ENCODE assay signal across 29 cellular contexts in the genomic region with DNA sequence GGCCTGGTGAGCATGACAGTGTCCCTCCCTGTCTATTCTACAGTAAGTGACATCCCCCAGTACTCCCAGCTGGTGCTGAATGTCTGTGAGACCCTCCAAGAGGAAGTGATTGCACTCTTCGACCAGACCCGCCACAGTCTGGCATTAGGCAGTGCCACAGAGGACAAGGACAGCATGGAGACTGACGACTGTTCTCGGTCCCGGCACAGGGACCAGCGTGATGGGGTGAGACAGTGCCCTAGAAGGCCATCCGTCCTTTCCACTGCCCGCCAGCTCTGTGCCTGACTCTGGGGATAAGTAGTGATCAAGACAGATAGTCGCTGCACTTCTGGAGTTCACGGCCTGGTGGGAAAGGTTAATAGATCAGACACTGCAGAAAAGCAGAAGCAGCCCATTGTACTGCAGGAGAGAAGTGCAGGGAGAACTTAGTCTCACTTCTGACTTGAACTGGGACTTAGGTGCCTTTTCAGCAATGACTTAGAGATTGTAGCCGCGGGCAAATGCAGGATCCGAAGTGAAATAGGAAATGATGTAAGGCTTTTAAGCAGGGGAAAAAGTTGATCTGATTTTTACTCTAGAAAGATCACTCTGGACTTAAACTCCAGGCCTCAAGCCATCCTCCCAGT. TPM values are rescaled to one million over a fixed set of nuclear protein-coding genes. Genes with fewer than 3 reads are reported as not detected.
DNase-seq lines count a peak whose midpoint lies in the region; ATAC-seq and TF ChIP-seq lines count a peak whose summit lies in the region.
"Had no signal": no experiment of that assay in that cellular context is flagged by ENCODE, and none has a peak within 500 bp of the region (broad histone marks: within the 10 kb centered on the region; RNA-seq: fewer than 3 reads in every experiment).

No MANE protein-coding gene starts in this region.

- peaks cover 0 to 100% of the 10 kb centered on the region in 2 donors for H3K36me3 ChIP-seq in left lung
- H3K36me3 ChIP-seq: neural progenitor cell had no signal

- H3K27ac ChIP-seq in left lung, result no peak overlapping the region
- H3K27ac ChIP-seq: breast epithelium, neural progenitor cell, parathyroid adenoma, Peyer's patch, SJCRH30, stomach, tibial artery had no signal

- CTCF ChIA-PET in activated CD4-positive, alpha-beta T cell treated with anti-CD3 and anti-CD28 coated beads for 36 hours (lab: Charles Lee), result no interaction called here
- CTCF ChIA-PET in activated CD4-positive, alpha-beta memory T cell treated with anti-CD3 and anti-CD28 coated beads for 36 hours (lab: Charles Lee), result no interaction called here

- no peak for DNase-seq in activated CD4-positive, alpha-beta T cell treated with anti-CD3 and anti-CD28 coated beads for 36 hours
- DNase-seq in activated CD4-positive, alpha-beta T cell treated with anti-CD3 and anti-CD28 coated beads, Interleukin-2, amount 50 U/mL, for 48 hours, result no peak
- DNase-seq in CD1c-positive myeloid dendritic cell (ENCODE audit: extremely low spot score) (peak; percentile 53), left lung (no peak), GDM1 (lab: John Stamatoyannopoulos, UW) (no peak)
- DNase-seq in activated CD4-positive, alpha-beta memory T cell treated with anti-CD3 and anti-CD28 coated beads for 36 hours, result no peak
- DNase-seq: activated CD4-positive, alpha-beta T cell treated with anti-CD3 and anti-CD28 coated beads for 48 hours; amygdala; Calu3; DMS79 treated with DMSO at 0.1 percent for 48 hours; effector memory CD8-positive, alpha-beta T cell; erythroblast; H7; kidney glomerular epithelial cell; NCI-H1105 treated with DMSO at 0.1 percent for 48 hours; NCI-H1930; NCI-H526 treated with DMSO at 0.1 percent for 48 hours; SJCRH30; small intestine; stomach; T-cell had no signal

- H3K27ac Mint-ChIP-seq in activated CD4-positive, alpha-beta T cell treated with anti-CD3 and anti-CD28 coated beads for 36 hours, result peak overlapping the region; percentile 72
- peak overlapping the region; percentile 73 for H3K27ac Mint-ChIP-seq in activated CD4-positive, alpha-beta memory T cell treated with anti-CD3 and anti-CD28 coated beads for 36 hours
- H3K27ac Mint-ChIP-seq: effector memory CD8-positive, alpha-beta T cell; neural progenitor cell had no signal

- H3K4me1 Mint-ChIP-seq in activated CD4-positive, alpha-beta T cell treated with anti-CD3 and anti-CD28 coated beads for 36 hours, result peaks cover 21% of the 10 kb centered on the region
- peaks cover 9% of the 10 kb centered on the region for H3K4me1 Mint-ChIP-seq in activated CD4-positive, alpha-beta memory T cell treated with anti-CD3 and anti-CD28 coated beads for 36 hours (ENCODE audit: low read depth)
- H3K4me1 Mint-ChIP-seq: neural progenitor cell had no signal

- peaks cover 72% of the 10 kb centered on the region for H3K36me3 Mint-ChIP-seq in activated CD4-positive, alpha-beta T cell treated with anti-CD3 and anti-CD28 coated beads for 36 hours (ENCODE audit: low read depth)
- H3K36me3 Mint-ChIP-seq in activated CD4-positive, alpha-beta memory T cell treated with anti-CD3 and anti-CD28 coated beads for 36 hours, result peaks cover 62% of the 10 kb centered on the region

- TF ChIP-seq CTCF in left lung (IDR thresholded peaks at IDR 0.05), result no peak

- H3K27me3 Mint-ChIP-seq in activated CD4-positive, alpha-beta T cell treated with anti-CD3 and anti-CD28 coated beads for 36 hours, result no peaks in the 10 kb centered on the region
- no peaks in the 10 kb centered on the region for H3K27me3 Mint-ChIP-seq in activated CD4-positive, alpha-beta memory T cell treated with anti-CD3 and anti-CD28 coated beads for 36 hours
- H3K27me3 Mint-ChIP-seq: effector memory CD8-positive, alpha-beta T cell; T-cell had no signal

- H3K9me3 ChIP-seq in left lung, result no peaks in the 10 kb centered on the region
- H3K9me3 ChIP-seq: breast epithelium, Peyer's patch, SJCRH30, stomach, tibial artery had no signal

- peak; percentile 48 for ATAC-seq in activated CD4-positive, alpha-beta T cell treated with anti-CD3 and anti-CD28 coated beads for 36 hours
- ATAC-seq in left lung, result peak; percentile 21
- no peak for ATAC-seq in HG03521 (IDR thresholded peaks at IDR 0.05; ENCODE audit: unreplicated experiment)
- ATAC-seq in HG03457 (IDR thresholded peaks at IDR 0.05; ENCODE audit: unreplicated experiment), result no peak
- ATAC-seq: effector memory CD8-positive, alpha-beta T cell; T-cell had no signal

- no peak overlapping the region for H3K4me3 ChIP-seq in left lung
- H3K4me3 ChIP-seq: breast epithelium, lung, neural progenitor cell, Peyer's patch, SJCRH30, stomach, tibial artery had no signal

- POLR2A ChIA-PET in activated CD4-positive, alpha-beta T cell treated with anti-CD3 and anti-CD28 coated beads for 36 hours (lab: Charles Lee), result no interaction called here
- POLR2A ChIA-PET in activated CD4-positive, alpha-beta memory T cell treated with anti-CD3 and anti-CD28 coated beads for 36 hours (lab: Charles Lee), result no interaction called here

- H3K9me3 Mint-ChIP-seq in activated CD4-positive, alpha-beta T cell treated with anti-CD3 and anti-CD28 coated beads for 36 hours (ENCODE audit: low read depth), result no peaks in the 10 kb centered on the region
- H3K9me3 Mint-ChIP-seq in activated CD4-positive, alpha-beta memory T cell treated with anti-CD3 and anti-CD28 coated beads for 36 hours, result no peaks in the 10 kb centered on the region
- H3K9me3 Mint-ChIP-seq: effector memory CD8-positive, alpha-beta T cell; neural progenitor cell; T-cell had no signal

- H3K27me3 ChIP-seq in left lung, result no peaks in the 10 kb centered on the region
- H3K27me3 ChIP-seq: breast epithelium, neural progenitor cell, Peyer's patch, SJCRH30, stomach, tibial artery had no signal

- H3K4me1 ChIP-seq in left lung, result no peaks in the 10 kb centered on the region
- H3K4me1 ChIP-seq: breast epithelium, neural progenitor cell, parathyroid adenoma, Peyer's patch, stomach, tibial artery had no signal

- H3K4me3 Mint-ChIP-seq in activated CD4-positive, alpha-beta T cell treated with anti-CD3 and anti-CD28 coated beads for 36 hours, result no peak overlapping the region
- H3K4me3 Mint-ChIP-seq in activated CD4-positive, alpha-beta memory T cell treated with anti-CD3 and anti-CD28 coated beads for 36 hours, result no peak overlapping the region
- H3K4me3 Mint-ChIP-seq: effector memory CD8-positive, alpha-beta T cell; neural progenitor cell; T-cell had no signal

- intact Hi-C loops in activated CD4-positive, alpha-beta T cell treated with anti-CD3 and anti-CD28 coated beads for 36 hours (cut with DNase I, micrococcal nuclease), result no loop called here
- intact Hi-C loops in activated CD4-positive, alpha-beta memory T cell treated with anti-CD3 and anti-CD28 coated beads for 36 hours (cut with micrococcal nuclease), result no loop called here
- intact Hi-C loops in left lung (cut with DNase I), result no loop called here

RNA-seq across cellular contexts. Expression of a gene that starts 28.4 kb away (rescaled TPM):
- 10 to 100 TPM; 49.1 to 53.7 TPM for total RNA-seq in activated CD4-positive, alpha-beta T cell treated with anti-CD3 and anti-CD28 coated beads for 36 hours
- total RNA-seq in activated CD4-positive, alpha-beta memory T cell treated with anti-CD3 and anti-CD28 coated beads for 36 hours, result 10 to 100 TPM; 59.5 to 62.3 TPM
- 10 to 100 TPM; 63.7 to 64.7 TPM for total RNA-seq in left lung

RNA-seq across cellular contexts. Expression of a gene that starts 36.7 kb away (rescaled TPM):
- 10 to 100 TPM; 15.7 to 25.8 TPM for total RNA-seq in activated CD4-positive, alpha-beta T cell treated with anti-CD3 and anti-CD28 coated beads for 36 hours
- total RNA-seq in activated CD4-positive, alpha-beta memory T cell treated with anti-CD3 and anti-CD28 coated beads for 36 hours, result 10 to 100 TPM; 26.1 to 26.5 TPM
- total RNA-seq in left lung, result 10 to 100 TPM; 25.6 to 28.6 TPM

RNA-seq across cellular contexts. Expression of a gene that starts 52.2 kb away (rescaled TPM):
- total RNA-seq in activated CD4-positive, alpha-beta T cell treated with anti-CD3 and anti-CD28 coated beads for 36 hours, result 100 to 1,000 TPM; 102 to 124 TPM
- total RNA-seq in activated CD4-positive, alpha-beta memory T cell treated with anti-CD3 and anti-CD28 coated beads for 36 hours, result 100 to 1,000 TPM; 121 to 124 TPM
- 10 to 100 TPM; 42.6 to 60.9 TPM for total RNA-seq in left lung

RNA-seq across cellular contexts. Expression of a gene that starts 52.3 kb away (rescaled TPM):
- total RNA-seq in activated CD4-positive, alpha-beta T cell treated with anti-CD3 and anti-CD28 coated beads for 36 hours, result 1 to 10 TPM; 4.8 to 5.0 TPM
- 1 to 10 TPM; 5.7 to 6.7 TPM for total RNA-seq in activated CD4-positive, alpha-beta memory T cell treated with anti-CD3 and anti-CD28 coated beads for 36 hours
- total RNA-seq in left lung, result 10 to 100 TPM; 14.9 to 19.4 TPM

Comparison
In these comparisons a context has a peak if more than half of its experiments do, and no peak if none do; other contexts are left out.
1. ATAC-seq: peak in activated CD4-positive, alpha-beta T cell treated with anti-CD3 and anti-CD28 coated beads for 36 hours (single experiment) and left lung (single experiment); none in HG03521 (single experiment) and HG03457 (single experiment).